In the genomic region with DNA sequence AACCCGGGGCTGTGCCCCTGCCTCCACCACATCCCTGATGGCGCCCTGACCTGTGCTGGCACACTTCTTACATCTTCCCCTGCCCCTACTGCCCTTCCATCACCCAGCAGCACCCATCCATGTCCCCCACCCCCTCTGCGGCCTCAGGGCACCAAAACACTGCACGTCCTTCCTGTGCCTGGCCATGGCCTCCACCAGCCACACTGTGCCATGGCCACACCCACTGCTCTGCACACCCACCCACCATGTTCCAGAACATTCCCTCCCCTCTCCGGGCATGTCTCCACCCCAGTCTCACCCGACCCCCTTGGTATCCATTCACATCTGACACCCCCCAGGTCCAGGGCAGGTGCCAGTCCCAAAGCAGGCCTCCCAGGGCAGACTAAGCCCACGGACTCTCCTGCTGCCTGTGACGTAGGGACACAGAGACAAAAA, we compare ENCODE assay signal across 15 cellular contexts.
"Had no signal": no experiment of that assay in that cellular context is flagged by ENCODE, and none has a peak within 500 bp of the region (broad histone marks: within the 10 kb centered on the region; RNA-seq: fewer than 3 reads in every experiment).

No MANE protein-coding gene starts in this region.

- H3K9me3 Mint-ChIP-seq: activated naive CD4-positive, alpha-beta T cell treated with anti-CD3 and anti-CD28 coated beads, Interleukin-2, amount 50 U/mL, for 24 hours had no signal

- H3K27me3 Mint-ChIP-seq: activated B cell treated with CpG ODN at 0.5 μM for 24 hours; activated CD4-positive, alpha-beta T cell treated with anti-CD3 and anti-CD28 coated beads, Interleukin-2, amount 10 ng/mL, durations not matched to agents 24 days and 14 days; activated CD8-positive, alpha-beta T cell treated with anti-CD3 and anti-CD28 coated beads for 36 hours; activated naive CD4-positive, alpha-beta T cell treated with anti-CD3 and anti-CD28 coated beads, Interleukin-2, amount 50 U/mL, for 24 hours; T-cell had no signal

- H3K4me2 ChIP-seq: SK-N-SH had no signal

- H3K9ac ChIP-seq: SK-N-SH had no signal

- H3K4me1 ChIP-seq: breast epithelium, esophagus muscularis mucosa, prostate gland, right atrium auricular region had no signal

- DNase-seq: activated B cell treated with CpG ODN at 0.5 μM for 24 hours; activated CD4-positive, alpha-beta T cell treated with anti-CD3 and anti-CD28 coated beads, Interleukin-2, amount 10 ng/mL, durations not matched to agents 24 days and 14 days; activated CD8-positive, alpha-beta T cell treated with anti-CD3 and anti-CD28 coated beads for 36 hours; activated T-cell treated with anti-CD3 and anti-CD28 coated beads, Interleukin-2, amount 50 U/mL, for 48 hours; effector CD8-positive, alpha-beta T cell; stimulated activated CD4-positive, alpha-beta T cell treated with anti-CD3 and anti-CD28 coated beads, Interleukin-4, amount 100 ng/mL, for 4 hours; T-cell had no signal

- ATAC-seq: activated CD8-positive, alpha-beta T cell treated with anti-CD3 and anti-CD28 coated beads for 36 hours; T-cell had no signal

- H3K4me1 Mint-ChIP-seq: activated B cell treated with CpG ODN at 0.5 μM for 24 hours; activated CD4-positive, alpha-beta T cell treated with anti-CD3 and anti-CD28 coated beads, Interleukin-2, amount 10 ng/mL, durations not matched to agents 24 days and 14 days; activated naive CD4-positive, alpha-beta T cell treated with anti-CD3 and anti-CD28 coated beads, Interleukin-2, amount 50 U/mL, for 24 hours; memory B cell; stimulated activated memory B cell treated with anti-CD40 and anti-IgM and Interleukin-4, amounts not matched to agents 10 μg/mL and 1 μg/mL and 100 μg/mL, for 72 hours; T-cell had no signal

- H3K27ac ChIP-seq: breast epithelium, esophagus muscularis mucosa, prostate gland, right atrium auricular region had no signal

- H3K27ac Mint-ChIP-seq: activated B cell treated with CpG ODN at 0.5 μM for 24 hours; activated CD4-positive, alpha-beta T cell treated with anti-CD3 and anti-CD28 coated beads, Interleukin-2, amount 10 ng/mL, durations not matched to agents 24 days and 14 days; activated CD8-positive, alpha-beta T cell treated with anti-CD3 and anti-CD28 coated beads for 36 hours; activated naive CD4-positive, alpha-beta T cell treated with anti-CD3 and anti-CD28 coated beads, Interleukin-2, amount 50 U/mL, for 24 hours; memory B cell; stimulated activated memory B cell treated with anti-CD40 and anti-IgM and Interleukin-4, amounts not matched to agents 10 μg/mL and 1 μg/mL and 100 μg/mL, for 72 hours; T-cell had no signal

- H3K36me3 Mint-ChIP-seq: activated naive CD4-positive, alpha-beta T cell treated with anti-CD3 and anti-CD28 coated beads, Interleukin-2, amount 50 U/mL, for 24 hours; memory B cell; stimulated activated memory B cell treated with anti-CD40 and anti-IgM and Interleukin-4, amounts not matched to agents 10 μg/mL and 1 μg/mL and 100 μg/mL, for 72 hours had no signal

- H3K9me3 ChIP-seq: prostate gland, SK-N-SH had no signal

- H3K4me3 Mint-ChIP-seq: activated B cell treated with CpG ODN at 0.5 μM for 24 hours; activated CD4-positive, alpha-beta T cell treated with anti-CD3 and anti-CD28 coated beads, Interleukin-2, amount 10 ng/mL, durations not matched to agents 24 days and 14 days; activated CD8-positive, alpha-beta T cell treated with anti-CD3 and anti-CD28 coated beads for 36 hours; activated naive CD4-positive, alpha-beta T cell treated with anti-CD3 and anti-CD28 coated beads, Interleukin-2, amount 50 U/mL, for 24 hours; memory B cell; stimulated activated memory B cell treated with anti-CD40 and anti-IgM and Interleukin-4, amounts not matched to agents 10 μg/mL and 1 μg/mL and 100 μg/mL, for 72 hours; T-cell had no signal

- H3K36me3 ChIP-seq: breast epithelium, prostate gland had no signal

- H3K4me3 ChIP-seq: breast epithelium, esophagus muscularis mucosa, prostate gland, right atrium auricular region had no signal

- H3K27me3 ChIP-seq: breast epithelium, esophagus muscularis mucosa, right atrium auricular region had no signal
